In the genomic region with DNA sequence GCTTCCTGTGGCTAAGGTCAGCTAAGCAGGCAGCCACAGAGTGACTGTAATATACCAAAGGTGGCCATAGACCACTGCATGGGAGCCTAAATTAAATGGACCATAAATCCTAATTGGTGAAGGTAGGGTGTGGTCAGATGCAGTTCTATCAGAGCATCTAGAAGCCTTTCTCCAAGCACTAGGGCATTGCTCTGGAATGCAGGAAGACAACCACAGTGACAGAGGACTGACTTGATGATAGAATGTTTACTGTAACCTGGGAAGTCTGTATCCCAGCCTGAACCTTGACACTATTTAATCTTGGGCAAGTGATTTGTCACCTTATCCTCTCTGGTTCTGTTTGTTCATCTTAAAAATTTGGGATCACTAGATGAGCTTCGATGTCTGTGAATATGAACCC, we compare ENCODE assay signal across 15 cellular contexts. TPM values are rescaled to one million over a fixed set of nuclear protein-coding genes. Genes with fewer than 3 reads are reported as not detected.
DNase-seq lines count a peak whose midpoint lies in the region; ATAC-seq, FAIRE-seq and TF ChIP-seq lines count a peak whose summit lies in the region.
"Had no signal": no experiment of that assay in that cellular context is flagged by ENCODE, and none has a peak within 500 bp of the region (broad histone marks: within the 10 kb centered on the region; RNA-seq: fewer than 3 reads in every experiment).

No MANE protein-coding gene starts in this region.

- H3K4me1 Mint-ChIP-seq in Caco-2 (ENCODE audit: low read depth, unreplicated experiment) (peaks cover 17% of the 10 kb centered on the region), nephron (peaks cover 58% of the 10 kb centered on the region)

- no peak for TF ChIP-seq EP300 in K562 (IDR thresholded peaks at IDR 0.05; ENCODE audit: low read length)

- H3K9me3 Mint-ChIP-seq in Caco-2 (ENCODE audit: unreplicated experiment) (no peaks in the 10 kb centered on the region), nephron (no peaks in the 10 kb centered on the region)
- H3K9me3 Mint-ChIP-seq: activated naive CD4-positive, alpha-beta T cell treated with anti-CD3 and anti-CD28 coated beads, Interleukin-2, amount 50 U/mL, for 72 hours had no signal

- DNase-seq in Caco-2 (no peak), Karpas-422 (no peak), K562 (ENCODE audit: extremely low read depth in 1 of 4, low spot score in 3 of 4) (no peak), amniotic stem cell (lab: John Stamatoyannopoulos, UW) (no peak), AML-193 (lab: John Stamatoyannopoulos, UW) (no peak), NOMO-1 treated with dmso at 0.1 percent for 144 hours (lab: John Stamatoyannopoulos, UW; ENCODE audit: unreplicated experiment) (no peak)
- DNase-seq: NCI-H524 treated with DMSO at 0.1 percent for 48 hours, Right ventricle myocardium superior, small intestine had no signal

- H2AFZ ChIP-seq in Karpas-422 (ENCODE audit: low read length) (no peak overlapping the region), K562 (ENCODE audit: low read depth, low read length) (no peak overlapping the region)

- H3K27me3 ChIP-seq in Caco-2 (replicated peaks; ENCODE audit: control insufficient read depth, insufficient read depth, low read length): no peaks in the 10 kb centered on the region
- no peaks in the 10 kb centered on the region for H3K27me3 ChIP-seq in Karpas-422 (ENCODE audit: low read length)
- H3K27me3 ChIP-seq in K562 (ENCODE audit: control insufficient read depth in 2 of 2, insufficient read depth in 2 of 2, low read length in 2 of 2): no peaks in the 10 kb centered on the region

- TF ChIP-seq CTCF in Caco-2 (IDR thresholded peaks at IDR 0.05; ENCODE audit: insufficient read depth in 1 of 2, low read depth in 1 of 2, low read length in 1 of 2, severe bottlenecking in 1 of 2, unreplicated experiment in 1 of 2): no peak
- TF ChIP-seq CTCF in K562 (IDR thresholded peaks at IDR 0.05 in 2 of 3, conservative IDR thresholded peaks at IDR 0.05 in 1 of 3; ENCODE audit: insufficient read depth in 2 of 3, low read depth in 1 of 3, low read length in 3 of 3): no peak
- no peak for TF ChIP-seq CTCF in nephron (IDR thresholded peaks at IDR 0.05; ENCODE audit: unreplicated experiment in 3 of 3)

- intact Hi-C loops in Caco-2 (cut with micrococcal nuclease; ENCODE audit: unreplicated experiment): no loop called here
- intact Hi-C loops in K562 (cut with micrococcal nuclease): no loop called here

- FAIRE-seq in K562 (lab: Jason Lieb, UNC): no peak
- FAIRE-seq: frontal cortex, islet of Langerhans, small intestine had no signal

- H3K4me3 ChIP-seq in Caco-2 (ENCODE audit: low read depth, low read length) (no peak overlapping the region), Karpas-422 (ENCODE audit: low read length) (no peak overlapping the region), K562 (no peak overlapping the region)

- no peaks in the 10 kb centered on the region for H3K9me3 ChIP-seq in Caco-2
- H3K9me3 ChIP-seq in Karpas-422 (ENCODE audit: low read length): no peaks in the 10 kb centered on the region
- H3K9me3 ChIP-seq in K562 (replicated peaks; ENCODE audit: control insufficient read depth, insufficient read depth, low read depth, low read length): no peaks in the 10 kb centered on the region

- in situ Hi-C loops in K562 (cut with MboI): no loop called here

- H3K27ac ChIP-seq in Karpas-422 (ENCODE audit: low read length) (no peak overlapping the region), K562 (ENCODE audit: extremely low read depth, low read depth, low read length) (no peak overlapping the region)

- POLR2A ChIA-PET in Caco-2 (lab: Charles Lee): no interaction called here
- POLR2A ChIA-PET in K562 (lab: Yijun Ruan, JAX): no interaction called here

- H3K27ac Mint-ChIP-seq in Caco-2 (ENCODE audit: unreplicated experiment) (peak overlapping the region; percentile 21), nephron (peak overlapping the region in 1 of 3 experiments; percentile 92)

- CTCF ChIA-PET in Caco-2 (lab: Charles Lee): no interaction called here
- CTCF ChIA-PET in K562 (lab: Yijun Ruan, JAX; ENCODE audit: low intra/inter-chr PET ratio): no interaction called here

- H3K4me2 ChIP-seq in Karpas-422 (ENCODE audit: low read depth, low read length, poor library complexity, severe bottlenecking): peak overlapping the region; percentile 87
- 0 out of 2 replicates have a peak overlapping the region, but pooled peaks have one; percentile 15 for H3K4me2 ChIP-seq in K562 (ENCODE audit: insufficient read depth, low read length)

- H3K9me1 ChIP-seq in K562 (ENCODE audit: control insufficient read depth, insufficient read depth, low read length): no peaks in the 10 kb centered on the region

- no peaks in the 10 kb centered on the region; the same call in 1 of the 2 replicates for H3K36me3 ChIP-seq in Caco-2 (ENCODE audit: control insufficient read depth, insufficient read depth, low read length)
- H3K36me3 ChIP-seq in Karpas-422 (ENCODE audit: insufficient read depth, low read length): peaks cover 3% of the 10 kb centered on the region; the same call in 1 of the 2 replicates
- H3K36me3 ChIP-seq in K562 (ENCODE audit: control insufficient read depth, insufficient read depth, low read length): peaks cover 13% of the 10 kb centered on the region

- H3K9ac ChIP-seq in Karpas-422 (ENCODE audit: low read length) (no peak overlapping the region), K562 (ENCODE audit: insufficient read depth in 1 of 2, low read depth in 2 of 2, low read length in 2 of 2) (no peak overlapping the region)

- no peak for ATAC-seq in K562
- ATAC-seq: activated naive CD4-positive, alpha-beta T cell treated with anti-CD3 and anti-CD28 coated beads, Interleukin-2, amount 50 U/mL, for 72 hours had no signal

- H3K4me3 Mint-ChIP-seq in Caco-2 (ENCODE audit: unreplicated experiment): no peak overlapping the region
- peak overlapping the region; percentile 88 to 92 (median 92) for H3K4me3 Mint-ChIP-seq in nephron

- no peak for TF ChIP-seq POLR2A in K562 (conservative IDR thresholded peaks at IDR 0.05)

- BruUV-seq in Caco-2 (replicated peaks; lab: Mats Ljungman, UMichigan) (no TSS peak), K562 (replicated peaks; lab: Mats Ljungman, UMichigan) (no TSS peak)

- H4K20me1 ChIP-seq in Karpas-422 (ENCODE audit: insufficient read depth, low read depth, low read length): peaks cover 14% of the 10 kb centered on the region; the same call in 1 of the 2 replicates
- H4K20me1 ChIP-seq in K562 (replicated peaks; ENCODE audit: control insufficient read depth, insufficient read depth, low read length): no peaks in the 10 kb centered on the region; the same call in 1 of the 2 replicates

- H3K9me2 ChIP-seq in Karpas-422 (replicated peaks; ENCODE audit: insufficient read depth, low read length): no peaks in the 10 kb centered on the region

- H3K79me2 ChIP-seq in Karpas-422 (ENCODE audit: low read length) (peaks cover 72% of the 10 kb centered on the region), K562 (ENCODE audit: control insufficient read depth, insufficient read depth, low read length) (peaks cover 57% of the 10 kb centered on the region)

- H3K27me3 Mint-ChIP-seq in Caco-2 (ENCODE audit: insufficient read depth, unreplicated experiment): no peaks in the 10 kb centered on the region
- no peaks in the 10 kb centered on the region for H3K27me3 Mint-ChIP-seq in nephron (ENCODE audit: low read depth)

- H3K36me3 Mint-ChIP-seq in Caco-2 (ENCODE audit: insufficient read depth, unreplicated experiment): peaks cover 14% of the 10 kb centered on the region
- H3K36me3 Mint-ChIP-seq in nephron (ENCODE audit: low read depth): peaks cover 4% of the 10 kb centered on the region

- no peak for TF ChIP-seq RAD21 in K562 (CRISPR knock-in tag; conservative IDR thresholded peaks at IDR 0.05 in 1 of 2, IDR thresholded peaks at IDR 0.05 in 1 of 2)

- WGBS in K562 (ENCODE audit: insufficient coverage, low coverage, missing lambda C conversion rate): 100% methylated on average over 1 of the region's 1 CpG

- H3K4me1 ChIP-seq in Caco-2 (peaks cover 16% of the 10 kb centered on the region), Karpas-422 (ENCODE audit: low read length) (peaks cover 37% of the 10 kb centered on the region), K562 (replicated peaks in 1 of 2; ENCODE audit: control insufficient read depth in 2 of 2, insufficient read depth in 2 of 2, low read length in 2 of 2) (peaks cover 7 to 20% of the 10 kb centered on the region in 2 experiments; a peak in 3 of 5 replicates)

RNA-seq across cellular contexts. Expression of a gene that starts 2.3 kb away (rescaled TPM):
- total RNA-seq in Caco-2 (2022): 36.7 and 45.5 TPM in 2 replicates
- 56.7 and 130 TPM in 2 replicates for total RNA-seq in Karpas-422 (2014; rRNA removed; shearing (Covaris generic); ENCODE audit: low replicate concordance)
- total RNA-seq in K562 (2011; cell fraction: chromatin; rRNA removed; ENCODE audit: low replicate concordance): 93.0 and 228 TPM in 2 replicates
- total RNA-seq in K562 (2011; cell fraction: nucleolus; rRNA removed): 27.8 and 36.8 TPM in 2 replicates
- total RNA-seq in K562 (2011; cell fraction: nucleoplasm; rRNA removed): 72.7 and 134 TPM in 2 replicates
- 23.6 and 24.2 TPM in 2 replicates for total RNA-seq in K562 (2014; rRNA removed)
- total RNA-seq in K562 (2014; rRNA removed; fragmentation: Illumina TruSeq; extraction: Trizol): 36.0 and 42.6 TPM in 2 replicates
- 35.1 and 39.4 TPM in 2 replicates for total RNA-seq in K562 (2015; rRNA removed; fragmentation: Illumina TruSeq; extraction: Trizol)
- total RNA-seq in K562 (2021): 26.5 and 31.3 TPM in 2 replicates
- 25.2 and 37.2 TPM in 2 replicates for polyA plus RNA-seq in K562 (2011; rRNA removed)
- polyA plus RNA-seq in K562 (2011; cell fraction: cytosol; rRNA removed): 9.8 and 11.9 TPM in 2 replicates
- polyA plus RNA-seq in K562 (2011; cell fraction: nucleus; rRNA removed): 46.6 and 50.6 TPM in 2 replicates
- polyA plus RNA-seq in K562 (2012): 13.6 and 17.9 TPM in 2 replicates
- 28.3 and 32.4 TPM in 2 replicates for polyA plus RNA-seq in K562 (2014; fragmentation: Illumina TruSeq; extraction: Trizol)
- polyA plus RNA-seq in K562 (2014; fragmentation: Nextera tagmentation; extraction: Ambion mirVana): 10 to 100 TPM in 1 of 2 experiments, 1 to 10 TPM in 1; 7.4 to 21.6 TPM
- polyA plus RNA-seq in K562 (2014; rRNA removed): 19.0 and 29.3 TPM in 2 replicates
- polyA minus RNA-seq in K562 (2011; rRNA and poly(A)+ RNA removed): 84.8 and 116 TPM in 2 replicates
- polyA minus RNA-seq in K562 (2011; cell fraction: cytosol; rRNA and poly(A)+ RNA removed): 24.6 and 31.4 TPM in 2 replicates
- polyA minus RNA-seq in K562 (2011; cell fraction: nucleus; rRNA and poly(A)+ RNA removed): 88.1 and 152 TPM in 2 replicates

RNA-seq across cellular contexts. Expression of a gene that starts 50.7 kb away (rescaled TPM):
- total RNA-seq in Caco-2 (2022): not detected in 2 replicates
- total RNA-seq in Karpas-422 (2014; rRNA removed; shearing (Covaris generic); ENCODE audit: low replicate concordance): not detected in 2 replicates
- total RNA-seq in K562 (2011; cell fraction: chromatin; rRNA removed; ENCODE audit: low replicate concordance): not detected in 2 replicates
- total RNA-seq in K562 (2011; cell fraction: nucleolus; rRNA removed): not detected in 2 replicates
- total RNA-seq in K562 (2011; cell fraction: nucleoplasm; rRNA removed): not detected in 2 replicates
- not detected in 2 replicates for total RNA-seq in K562 (2014; rRNA removed)
- not detected in 2 replicates for total RNA-seq in K562 (2014; rRNA removed; fragmentation: Illumina TruSeq; extraction: Trizol)
- total RNA-seq in K562 (2015; rRNA removed; fragmentation: Illumina TruSeq; extraction: Trizol): not detected in 2 replicates
- not detected in 2 replicates for total RNA-seq in K562 (2021)
- polyA plus RNA-seq in K562 (2011; rRNA removed): not detected in 2 replicates
- not detected in 2 replicates for polyA plus RNA-seq in K562 (2011; cell fraction: cytosol; rRNA removed)
- not detected in 2 replicates for polyA plus RNA-seq in K562 (2011; cell fraction: nucleus; rRNA removed)
- not detected in 2 replicates for polyA plus RNA-seq in K562 (2012)
- not detected in 2 replicates for polyA plus RNA-seq in K562 (2014; fragmentation: Illumina TruSeq; extraction: Trizol)
- polyA plus RNA-seq in K562 (2014; fragmentation: Nextera tagmentation; extraction: Ambion mirVana): not detected
- not detected in 2 replicates for polyA plus RNA-seq in K562 (2014; rRNA removed)
- polyA minus RNA-seq in K562 (2011; rRNA and poly(A)+ RNA removed): not detected in 2 replicates
- not detected in 2 replicates for polyA minus RNA-seq in K562 (2011; cell fraction: cytosol; rRNA and poly(A)+ RNA removed)
- polyA minus RNA-seq in K562 (2011; cell fraction: nucleus; rRNA and poly(A)+ RNA removed): not detected in 2 replicates
- total RNA-seq: activated naive CD4-positive, alpha-beta T cell treated with anti-CD3 and anti-CD28 coated beads, Interleukin-2, amount 50 U/mL, for 72 hours; dermis microvascular lymphatic vessel endothelial cell; frontal cortex; myocyte; Right ventricle myocardium superior had no signal
- polyA plus RNA-seq: small intestine had no signal
